Comparison of ENCODE assay signal across 1 cellular context in genomic region chr14:35384386-35385041, GRCh38.
TF ChIP-seq lines count a peak whose summit lies in the region.

No MANE protein-coding gene starts in this region.

TF ChIP-seq in HepG2, 621 proteins besides CTCF, POLR2A, EP300 and RAD21 (continued from another document and continues in another):
- TF ChIP-seq SNAPC4 (CRISPR knock-in tag; IDR thresholded peaks at IDR 0.05) (no peak), RAD51 (IDR thresholded peaks at IDR 0.05; ENCODE audit: borderline replicate concordance) (no peak), ZNF124 (CRISPR knock-in tag; IDR thresholded peaks at IDR 0.05) (no peak; the same call in 1 of the 2 replicates), ZBTB38 (CRISPR knock-in tag; IDR thresholded peaks at IDR 0.05) (peak; percentile 55), NFE2L2 (IDR thresholded peaks at IDR 0.05; ENCODE audit: low read length) (no peak), MEIS1 (CRISPR knock-in tag; IDR thresholded peaks at IDR 0.05; ENCODE audit: borderline replicate concordance) (no peak), DBP (CRISPR knock-in tag; IDR thresholded peaks at IDR 0.05; ENCODE audit: not compliant biosample characterization) (no peak), NCOA2 (CRISPR knock-in tag; IDR thresholded peaks at IDR 0.05) (no peak; the same call in 1 of the 2 replicates), TFAP4 (IDR thresholded peaks at IDR 0.05; ENCODE audit: borderline replicate concordance, low read depth) (peak; percentile 86), SKIL (CRISPR knock-in tag; IDR thresholded peaks at IDR 0.05; ENCODE audit: borderline replicate concordance) (peak; percentile 13; the same call in 1 of the 2 replicates), ZNF574 (CRISPR knock-in tag; IDR thresholded peaks at IDR 0.05) (no peak; the same call in 1 of the 2 replicates), ETS1 (CRISPR knock-in tag; IDR thresholded peaks at IDR 0.05) (0 out of 2 replicates have a peak, but pooled peaks have one; percentile 23), HDAC2 (CRISPR knock-in tag; IDR thresholded peaks at IDR 0.05) (peak; percentile 35; the same call in 1 of the 2 replicates), RELA (CRISPR knock-in tag; IDR thresholded peaks at IDR 0.05) (0 out of 2 replicates have a peak, but pooled peaks have one; percentile 9), ZBTB4 (CRISPR knock-in tag; IDR thresholded peaks at IDR 0.05; ENCODE audit: borderline replicate concordance) (no peak), TBX2 (CRISPR knock-in tag; IDR thresholded peaks at IDR 0.05; ENCODE audit: borderline replicate concordance) (no peak; the same call in 1 of the 2 replicates), NFE2L1 (CRISPR knock-in tag; IDR thresholded peaks at IDR 0.05; ENCODE audit: borderline replicate concordance) (no peak), ZNF263 (CRISPR knock-in tag; IDR thresholded peaks at IDR 0.05) (peak; percentile 47; the same call in 1 of the 2 replicates), SAFB2 (CRISPR knock-in tag; IDR thresholded peaks at IDR 0.05; ENCODE audit: borderline replicate concordance, low read depth) (no peak), LCORL (IDR thresholded peaks at IDR 0.05) (no peak), LCORL (CRISPR knock-in tag; IDR thresholded peaks at IDR 0.05) (0 out of 2 replicates have a peak, but pooled peaks have one; percentile 24), STAG1 (CRISPR knock-in tag; IDR thresholded peaks at IDR 0.05) (peak; percentile 70), ZFP36L2 (CRISPR knock-in tag; IDR thresholded peaks at IDR 0.05) (no peak), HMG20B (CRISPR knock-in tag; conservative IDR thresholded peaks at IDR 0.05) (no peak; the same call in 1 of the 2 replicates), ZNF496 (CRISPR knock-in tag; IDR thresholded peaks at IDR 0.05; ENCODE audit: insufficient replicate concordance) (no peak), MYC (CRISPR knock-in tag; IDR thresholded peaks at IDR 0.05; ENCODE audit: borderline replicate concordance) (peak; percentile 56), CCDC6 (CRISPR knock-in tag; IDR thresholded peaks at IDR 0.05) (no peak), HIVEP1 (CRISPR knock-in tag; IDR thresholded peaks at IDR 0.05) (peak; percentile 81; the same call in 1 of the 2 replicates), CREB1 (IDR thresholded peaks at IDR 0.05) (no peak), CREB1 (CRISPR knock-in tag; IDR thresholded peaks at IDR 0.05) (no peak), CBX1 (IDR thresholded peaks at IDR 0.05; ENCODE audit: low read depth) (no peak), ZNF225 (CRISPR knock-in tag; IDR thresholded peaks at IDR 0.05) (no peak), MBD4 (IDR thresholded peaks at IDR 0.05; ENCODE audit: borderline replicate concordance, low read length) (no peak), SMAD1 (CRISPR knock-in tag; IDR thresholded peaks at IDR 0.05; ENCODE audit: borderline replicate concordance, low read depth) (no peak), SNAI1 (CRISPR knock-in tag; IDR thresholded peaks at IDR 0.05; ENCODE audit: borderline replicate concordance) (no peak), RARA (CRISPR knock-in tag; IDR thresholded peaks at IDR 0.05) (no peak; the same call in 1 of the 2 replicates), JDP2 (CRISPR knock-in tag; IDR thresholded peaks at IDR 0.05; ENCODE audit: borderline replicate concordance) (no peak), ZNF552 (CRISPR knock-in tag; IDR thresholded peaks at IDR 0.05; ENCODE audit: borderline replicate concordance) (0 out of 2 replicates have a peak, but pooled peaks have one; percentile 36), NFE2 (CRISPR knock-in tag; IDR thresholded peaks at IDR 0.05) (no peak), HOXA5 (CRISPR knock-in tag; IDR thresholded peaks at IDR 0.05) (no peak), ARHGAP35 (CRISPR knock-in tag; IDR thresholded peaks at IDR 0.05; ENCODE audit: borderline replicate concordance) (no peak), FOXA1 (IDR thresholded peaks at IDR 0.05) (no peak), FOXA1 (CRISPR knock-in tag; IDR thresholded peaks at IDR 0.05) (no peak), ZNF530 (CRISPR knock-in tag; IDR thresholded peaks at IDR 0.05; ENCODE audit: low read depth) (no peak), ZNF75D (CRISPR knock-in tag; IDR thresholded peaks at IDR 0.05; ENCODE audit: borderline replicate concordance) (no peak), TIGD3 (CRISPR knock-in tag; IDR thresholded peaks at IDR 0.05; ENCODE audit: borderline replicate concordance) (no peak), ZC3H4 (CRISPR knock-in tag; IDR thresholded peaks at IDR 0.05; ENCODE audit: borderline replicate concordance) (no peak), GTF2F1 (IDR thresholded peaks at IDR 0.05; ENCODE audit: low read length) (no peak), MXI1 (IDR thresholded peaks at IDR 0.05; ENCODE audit: borderline replicate concordance, low read depth, low read length) (peak; percentile 59; the same call in 1 of the 3 replicates), ZNF788 (CRISPR knock-in tag; IDR thresholded peaks at IDR 0.05; ENCODE audit: borderline replicate concordance) (no peak; the same call in 1 of the 2 replicates), KDM6A (CRISPR knock-in tag; IDR thresholded peaks at IDR 0.05; ENCODE audit: low read depth) (no peak), RBM22 (optimal IDR thresholded peaks at IDR 0.05; ENCODE audit: low read length) (no peak)
